ENCODE assay signal across 1 cellular context in genomic region chr19:41397086-41398041, GRCh38.
TF ChIP-seq lines count a peak whose summit lies in the region.

TSS of gene BCKDHA (plus strand) at chr19:41397818. CDS start at chr19:41397828, 10 bp downstream.
TSS of gene EXOSC5 (minus strand) at chr19:41397359. CDS start at chr19:41397328, 31 bp downstream.

TF ChIP-seq in SK-N-SH, 30 proteins besides CTCF, POLR2A, EP300 and RAD21 (continued from another document):
- TF ChIP-seq MAX (IDR thresholded peaks at IDR 0.05; ENCODE audit: low read depth), result peak; percentile 100
- TF ChIP-seq GATA2 (CRISPR knock-in tag; IDR thresholded peaks at IDR 0.05), result 0 out of 2 replicates have a peak, but pooled peaks have one; percentile 18
- peak; percentile 100 for TF ChIP-seq MXI1 (IDR thresholded peaks at IDR 0.05; ENCODE audit: low read depth, low read length)
- no peak for TF ChIP-seq REST (IDR thresholded peaks at IDR 0.05; ENCODE audit: low read depth, low read length)
- no peak for TF ChIP-seq RCOR1 (IDR thresholded peaks at IDR 0.05; ENCODE audit: low read length)
- no peak for TF ChIP-seq TCF12 (IDR thresholded peaks at IDR 0.05)
- peak; percentile 83 for TF ChIP-seq TAF1 (IDR thresholded peaks at IDR 0.05; ENCODE audit: borderline replicate concordance, low read depth, low read length)
- peak; percentile 78 for TF ChIP-seq ELF1 (IDR thresholded peaks at IDR 0.05)
- no peak for TF ChIP-seq FOXJ3 (CRISPR knock-in tag; IDR thresholded peaks at IDR 0.05)
- no peak for TF ChIP-seq EZH2phosphoT487 (IDR thresholded peaks at IDR 0.05; ENCODE audit: borderline replicate concordance, low read depth)
- TF ChIP-seq RXRA (IDR thresholded peaks at IDR 0.05; ENCODE audit: borderline replicate concordance, low read depth), result no peak
